23 cellular contexts compared by ENCODE assay signal in genomic region chr7:1977876-1978441, GRCh38.
DNase-seq lines count a peak whose midpoint lies in the region; ATAC-seq and TF ChIP-seq lines count a peak whose summit lies in the region.
"Had no signal": no experiment of that assay in that cellular context is flagged by ENCODE, and none has a peak within 500 bp of the region (broad histone marks: within the 10 kb centered on the region; RNA-seq: fewer than 3 reads in every experiment).

No MANE protein-coding gene starts in this region.

- WGBS in neuronal stem cell (ENCODE audit: extremely low coverage in 2 of 2, insufficient read length in 2 of 2, insufficient replicate concordance in 1 of 2), 2 donors, result no CpG with 5 or more reads among the region's 15 CpGs
- WGBS in hepatocyte (ENCODE audit: low lambda C conversion rate, missing lambda C conversion rate), result 98% methylated on average over 15 of the region's 15 CpGs

- no peaks in the 10 kb centered on the region for H3K27me3 Mint-ChIP-seq in Caco-2 (ENCODE audit: insufficient read depth, unreplicated experiment)

- H3K4me1 ChIP-seq in BE2C (no peaks in the 10 kb centered on the region), Caco-2 (no peaks in the 10 kb centered on the region), left lung (no peaks in the 10 kb centered on the region), neuronal stem cell (ENCODE audit: control insufficient read depth in 2 of 2, insufficient read depth in 1 of 2, low read depth in 1 of 2, low read length in 2 of 2) (no peaks in the 10 kb centered on the region), hepatocyte (ENCODE audit: insufficient read depth) (no peaks in the 10 kb centered on the region)
- H3K4me1 ChIP-seq: HAP-1, SJCRH30 had no signal

- no peak overlapping the region for H2AFZ ChIP-seq in neuronal stem cell (ENCODE audit: low read length)
- H2AFZ ChIP-seq in hepatocyte, result no peak overlapping the region
- H2AFZ ChIP-seq: GM23338 had no signal

- H2BK5ac ChIP-seq in neuronal stem cell (ENCODE audit: low read length), result no peak overlapping the region

- H3K79me1 ChIP-seq in neuronal stem cell (ENCODE audit: low read depth, low read length), result peaks cover 2% of the 10 kb centered on the region

- no peaks in the 10 kb centered on the region for H3K4me1 Mint-ChIP-seq in Caco-2 (ENCODE audit: low read depth, unreplicated experiment)
- H3K4me1 Mint-ChIP-seq: GM23338 had no signal

- no peak overlapping the region for H3K14ac ChIP-seq in neuronal stem cell (ENCODE audit: low read length)

- H4K20me1 ChIP-seq in hepatocyte (ENCODE audit: insufficient read depth, poor library complexity, severe bottlenecking), result no peaks in the 10 kb centered on the region

- H3K36me3 ChIP-seq in BE2C, result peaks cover 17% of the 10 kb centered on the region
- H3K36me3 ChIP-seq in Caco-2 (ENCODE audit: control insufficient read depth, insufficient read depth, low read length), result peaks cover 2% of the 10 kb centered on the region
- peaks cover 0 to 53% of the 10 kb centered on the region in 2 donors for H3K36me3 ChIP-seq in left lung
- peaks cover 14 to 16% of the 10 kb centered on the region in 2 donors for H3K36me3 ChIP-seq in neuronal stem cell (replicated peaks in 1 of 2; ENCODE audit: control insufficient read depth in 2 of 2, insufficient read depth in 2 of 2, low read length in 2 of 2)
- H3K36me3 ChIP-seq in hepatocyte (replicated peaks; ENCODE audit: insufficient read depth, low read depth), result no peaks in the 10 kb centered on the region

- H2BK12ac ChIP-seq in neuronal stem cell (ENCODE audit: low read length), result no peak overlapping the region

- no peak overlapping the region for H3K4me3 Mint-ChIP-seq in Caco-2 (ENCODE audit: unreplicated experiment)
- H3K4me3 Mint-ChIP-seq: CD8-positive, alpha-beta T cell; GM23338 had no signal

- H3K9me3 Mint-ChIP-seq in Caco-2 (ENCODE audit: unreplicated experiment), result peaks cover 8% of the 10 kb centered on the region
- H3K9me3 Mint-ChIP-seq: CD8-positive, alpha-beta T cell had no signal

- H4K8ac ChIP-seq in neuronal stem cell (ENCODE audit: low read depth, low read length), result no peak overlapping the region

- H3K27me3 ChIP-seq in BE2C (no peaks in the 10 kb centered on the region), Caco-2 (replicated peaks; ENCODE audit: control insufficient read depth, insufficient read depth, low read length) (no peaks in the 10 kb centered on the region), left lung (no peaks in the 10 kb centered on the region), neuronal stem cell (ENCODE audit: control insufficient read depth in 3 of 3, insufficient read depth in 3 of 3, low read depth in 1 of 3, low read length in 3 of 3) (no peaks in the 10 kb centered on the region), hepatocyte (no peaks in the 10 kb centered on the region)
- H3K27me3 ChIP-seq: SJCRH30 had no signal

- POLR2A ChIA-PET in Caco-2 (lab: Charles Lee), result no interaction called here

- peak; percentile 5 for DNase-seq in BE2C
- peak in 1 of 2 experiments; percentile 22 for DNase-seq in Caco-2
- peak; percentile 19 to 61 for DNase-seq in left lung
- DNase-seq in neuronal stem cell (ENCODE audit: low spot score), result no peak
- DNase-seq in A172 (ENCODE audit: low spot score), result no peak
- no peak for DNase-seq in OCI-M1 (lab: John Stamatoyannopoulos, UW)
- no peak for DNase-seq in hepatocyte (ENCODE audit: low spot score)
- no peak for DNase-seq in NCI-H526 (lab: John Stamatoyannopoulos, UW)
- DNase-seq: ACHN; C1 segment of cervical spinal cord; Calu3; CD8-positive, alpha-beta T cell; DMS153; NCI-H1092 treated with DMSO at 0.1 percent for 48 hours; NCI-H1436 treated with DMSO at 0.1 percent for 48 hours; NCI-H1930; NCI-H2227 treated with DMSO at 0.1 percent for 48 hours; NCI-H510A; NCI-H748 treated with DMSO at 0.1 percent for 48 hours; SJCRH30 had no signal

- no peak for ATAC-seq in left lung
- ATAC-seq: CD8-positive, alpha-beta T cell; GM23338 had no signal

- H3K27ac ChIP-seq in left lung (no peak overlapping the region), neuronal stem cell (replicated peaks; ENCODE audit: low read length) (no peak overlapping the region), hepatocyte (no peak overlapping the region)
- H3K27ac ChIP-seq: KMS-11, SJCRH30 had no signal

- CTCF ChIA-PET in Caco-2 (lab: Charles Lee), result no interaction called here

- peak overlapping the region; percentile 77 for H3K18ac ChIP-seq in neuronal stem cell (ENCODE audit: low read length)

- peaks cover 54% of the 10 kb centered on the region for H3K36me3 Mint-ChIP-seq in Caco-2 (ENCODE audit: insufficient read depth, unreplicated experiment)

- no peak overlapping the region for H3K9ac ChIP-seq in neuronal stem cell (ENCODE audit: low read depth, low read length, poor library complexity)
- H3K9ac ChIP-seq: KMS-11 had no signal

- no peaks in the 10 kb centered on the region for H3K79me2 ChIP-seq in hepatocyte

- BruUV-seq in Caco-2 (replicated peaks; lab: Mats Ljungman, UMichigan), result no TSS peak

- no peak overlapping the region for H4K91ac ChIP-seq in neuronal stem cell (ENCODE audit: low read depth, low read length, poor library complexity)

- H3K27ac Mint-ChIP-seq in Caco-2 (ENCODE audit: unreplicated experiment), result peak overlapping the region; percentile 15
- H3K27ac Mint-ChIP-seq: GM23338 had no signal

- no peak overlapping the region for H3K4ac ChIP-seq in neuronal stem cell (ENCODE audit: low read length)

- no peak overlapping the region for H2BK120ac ChIP-seq in neuronal stem cell (ENCODE audit: low read depth, low read length)

- no peak overlapping the region for H3K23ac ChIP-seq in neuronal stem cell (ENCODE audit: low read depth, low read length, poor library complexity)

- H3K4me3 ChIP-seq in BE2C (ENCODE audit: low read depth, low read length) (no peak overlapping the region), Caco-2 (ENCODE audit: low read depth, low read length) (no peak overlapping the region), left lung (no peak overlapping the region), neuronal stem cell (ENCODE audit: low read length in 2 of 2) (peak overlapping the region in 1 of 2 donors; percentile 61), hepatocyte (no peak overlapping the region)
- H3K4me3 ChIP-seq: GM23338, HAP-1, SJCRH30 had no signal

- TF ChIP-seq CTCF in BE2C (IDR thresholded peaks at IDR 0.05; ENCODE audit: low read depth, low read length) (no peak), Caco-2 (IDR thresholded peaks at IDR 0.05; ENCODE audit: insufficient read depth in 1 of 2, low read depth in 1 of 2, low read length in 1 of 2, severe bottlenecking in 1 of 2, unreplicated experiment in 1 of 2) (no peak), left lung (IDR thresholded peaks at IDR 0.05) (no peak), hepatocyte (IDR thresholded peaks at IDR 0.05; ENCODE audit: poor library complexity) (no peak)

- H3K9me3 ChIP-seq in BE2C, result no peaks in the 10 kb centered on the region; the same call in 1 of the 2 replicates
- H3K9me3 ChIP-seq in Caco-2, result no peaks in the 10 kb centered on the region; the same call in 1 of the 2 replicates
- H3K9me3 ChIP-seq in left lung, result no peaks in the 10 kb centered on the region
- peaks cover 7 to 11% of the 10 kb centered on the region in 2 donors for H3K9me3 ChIP-seq in neuronal stem cell (replicated peaks in 1 of 2; ENCODE audit: control insufficient read depth in 2 of 2, insufficient read depth in 1 of 2, low read depth in 1 of 2, low read length in 2 of 2)
- no peaks in the 10 kb centered on the region for H3K9me3 ChIP-seq in hepatocyte (ENCODE audit: low read depth)
- H3K9me3 ChIP-seq: HAP-1, SJCRH30 had no signal

- intact Hi-C loops in Caco-2 (cut with micrococcal nuclease; ENCODE audit: unreplicated experiment) (no loop called here), left lung (cut with DNase I) (no loop called here)

- H3K4me2 ChIP-seq in neuronal stem cell (ENCODE audit: insufficient read depth, low read length, poor library complexity, severe bottlenecking) (no peak overlapping the region), hepatocyte (no peak overlapping the region)
- H3K4me2 ChIP-seq: GM23338, KMS-11 had no signal

- H3K9me2 ChIP-seq in hepatocyte (replicated peaks; ENCODE audit: insufficient read depth), result no peaks in the 10 kb centered on the region

- H2AK5ac ChIP-seq in neuronal stem cell (ENCODE audit: low read depth, low read length), result no peak overlapping the region

- no peak overlapping the region for H2BK15ac ChIP-seq in neuronal stem cell (ENCODE audit: low read length)

Comparison
In these comparisons a context has a peak if more than half of its experiments do, and no peak if none do; other contexts are left out.
1. DNase-seq: peak in BE2C (single experiment) and left lung (2 of 2); none in neuronal stem cell (single experiment), A172 (single experiment), OCI-M1 (single experiment), hepatocyte (single experiment) and NCI-H526 (0 of 2).